Comparison of ENCODE assay signal across 16 cellular contexts in the genomic region with DNA sequence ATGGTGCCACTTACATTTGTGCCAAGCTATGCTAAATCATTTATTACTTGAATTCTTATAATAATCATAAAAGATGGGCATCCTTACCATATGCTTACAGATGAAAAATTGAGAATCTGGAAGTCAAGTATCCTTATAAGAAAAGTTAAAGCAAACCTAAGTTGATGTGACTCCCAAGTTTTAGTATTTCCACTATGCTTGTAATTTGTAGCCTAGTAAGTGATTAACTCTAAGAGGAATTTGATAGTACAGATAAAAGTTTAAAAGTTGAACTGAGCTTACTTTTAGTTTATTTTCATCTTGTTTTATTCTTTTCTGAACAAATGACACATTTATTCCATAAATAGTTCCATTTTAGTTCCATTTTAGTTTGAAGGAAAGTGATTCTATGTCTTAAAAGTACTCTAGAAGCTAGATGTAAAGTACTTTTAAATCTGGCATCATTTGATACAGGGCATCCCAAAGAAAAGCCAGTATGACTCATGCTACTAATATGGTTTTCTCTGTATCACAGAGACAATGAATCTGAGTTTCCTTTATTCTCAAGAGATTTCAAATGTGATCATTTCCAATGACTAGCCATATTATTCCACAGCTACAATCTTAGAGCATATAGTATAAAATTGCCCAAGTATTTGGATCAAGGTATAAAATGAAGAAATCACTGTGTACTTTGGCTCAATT.
DNase-seq lines count a peak whose midpoint lies in the region; ATAC-seq and TF ChIP-seq lines count a peak whose summit lies in the region.
"Had no signal": no experiment of that assay in that cellular context is flagged by ENCODE, and none has a peak within 500 bp of the region (broad histone marks: within the 10 kb centered on the region; RNA-seq: fewer than 3 reads in every experiment).

No MANE protein-coding gene starts in this region.

- H3K36me3 Mint-ChIP-seq in Calu3 (ENCODE audit: insufficient read depth, unreplicated experiment) (no peaks in the 10 kb centered on the region), natural killer cell (no peaks in the 10 kb centered on the region)
- H3K36me3 Mint-ChIP-seq: activated naive CD8-positive, alpha-beta T cell had no signal

- H3K4me3 ChIP-seq in BJ (ENCODE audit: low read depth, low read length) = no peak overlapping the region
- H3K4me3 ChIP-seq in choroid plexus epithelial cell (ENCODE audit: low read depth, low read length) = no peak overlapping the region
- H3K4me3 ChIP-seq: heart left ventricle, K562 had no signal

- no peaks in the 10 kb centered on the region for H3K27me3 ChIP-seq in BJ (ENCODE audit: control insufficient read depth, insufficient read depth, low read length)
- H3K27me3 ChIP-seq: brain microvascular endothelial cell, heart left ventricle had no signal

- TF ChIP-seq CTCF in BJ (IDR thresholded peaks at IDR 0.05; ENCODE audit: insufficient read depth, low read depth, low read length) (no peak), choroid plexus epithelial cell (conservative IDR thresholded peaks at IDR 0.05; ENCODE audit: low read depth, low read length) (no peak), Calu3 (IDR thresholded peaks at IDR 0.05; ENCODE audit: unreplicated experiment) (no peak), natural killer cell (IDR thresholded peaks at IDR 0.05) (no peak)

- H3K27ac Mint-ChIP-seq in Calu3 (ENCODE audit: unreplicated experiment) (no peak overlapping the region), natural killer cell (no peak overlapping the region)
- H3K27ac Mint-ChIP-seq: activated naive CD8-positive, alpha-beta T cell had no signal

- H3K4me1 Mint-ChIP-seq in Calu3 (ENCODE audit: low read depth, unreplicated experiment) (peaks cover 26% of the 10 kb centered on the region), natural killer cell (no peaks in the 10 kb centered on the region)

- no peaks in the 10 kb centered on the region for H3K36me3 ChIP-seq in BJ (ENCODE audit: control insufficient read depth, insufficient read depth, low read length)
- H3K36me3 ChIP-seq: brain microvascular endothelial cell, heart left ventricle had no signal

- H3K27me3 Mint-ChIP-seq in Calu3 (ENCODE audit: unreplicated experiment) (no peaks in the 10 kb centered on the region), natural killer cell (ENCODE audit: low read depth in 2 of 2) (no peaks in the 10 kb centered on the region)
- H3K27me3 Mint-ChIP-seq: activated naive CD8-positive, alpha-beta T cell had no signal

- intact Hi-C loops in Calu3 (cut with micrococcal nuclease; ENCODE audit: unreplicated experiment) (loop anchor here (10.0 kb wide), 1 partner anchor 217 kb away; no protein-coding TSS in a partner anchor), natural killer cell (cut with micrococcal nuclease) (no loop called here)

- POLR2A ChIA-PET in BJ (lab: Charles Lee) = no interaction called here

- peak; percentile 49 for DNase-seq in BJ (ENCODE audit: low read depth)
- DNase-seq in LHCN-M2 (ENCODE audit: low read depth) = peak; percentile 72
- peak; percentile 38 for DNase-seq in choroid plexus epithelial cell (ENCODE audit: low read depth)
- peak; percentile 25 for DNase-seq in kidney tubule cell (ENCODE audit: low spot score)
- DNase-seq in Calu3 = no peak
- no peak for DNase-seq in NCI-H187 treated with DMSO at 0.1 percent for 48 hours (lab: John Stamatoyannopoulos, UW)
- DNase-seq in natural killer cell = no peak
- DNase-seq: brain microvascular endothelial cell; GOT3; heart left ventricle; NCI-H1930; occipital lobe; stimulated activated CD4-positive, alpha-beta T cell treated with anti-CD3 and anti-CD28 coated beads, Interleukin-12 subunit alpha, Interleukin-12 subunit beta, amount 100 ng/mL, for 4 hours had no signal

- no peak overlapping the region for H3K4me3 Mint-ChIP-seq in Calu3 (ENCODE audit: low read depth, unreplicated experiment)
- no peak overlapping the region for H3K4me3 Mint-ChIP-seq in natural killer cell
- H3K4me3 Mint-ChIP-seq: activated naive CD8-positive, alpha-beta T cell had no signal

- no TSS peak for BruUV-seq in Calu3 (replicated peaks; lab: Mats Ljungman, UMichigan)

- CTCF ChIA-PET in BJ (lab: Yijun Ruan, JAX) = interaction anchor here (1.0 to 1.7 kb wide), 2 partner anchors 9 to 15 kb away, joined by 3 to 4 read pairs; no protein-coding TSS in a partner anchor
- CTCF ChIA-PET in Calu3 (lab: Charles Lee) = interaction anchor here (1.0 kb wide), 1 partner anchor 19 kb away, joined by 4 read pairs; no protein-coding TSS in a partner anchor

- ATAC-seq in HG03460 (IDR thresholded peaks at IDR 0.05; ENCODE audit: unreplicated experiment) = no peak
- ATAC-seq in natural killer cell = no peak
- ATAC-seq: heart left ventricle, K562 had no signal

- peaks cover 6% of the 10 kb centered on the region for H3K9me3 Mint-ChIP-seq in Calu3 (ENCODE audit: low read depth, unreplicated experiment)
- peaks cover 12% of the 10 kb centered on the region in 2 donors for H3K9me3 Mint-ChIP-seq in natural killer cell

Comparison
In these comparisons a context has a peak if more than half of its experiments do, and no peak if none do; other contexts are left out.
1. DNase-seq: peak in BJ (single experiment), LHCN-M2 (single experiment), choroid plexus epithelial cell (single experiment) and kidney tubule cell (single experiment); none in Calu3 (single experiment), NCI-H187 treated with DMSO at 0.1 percent for 48 hours (single experiment) and natural killer cell (single experiment).